14 cellular contexts compared by ENCODE assay signal in genomic region chr7:33921216-33921938, GRCh38. TPM values are rescaled to one million over a fixed set of nuclear protein-coding genes. Genes with fewer than 3 reads are reported as not detected.
DNase-seq lines count a peak whose midpoint lies in the region; ATAC-seq, FAIRE-seq and TF ChIP-seq lines count a peak whose summit lies in the region.
"Had no signal": no experiment of that assay in that cellular context is flagged by ENCODE, and none has a peak within 500 bp of the region (broad histone marks: within the 10 kb centered on the region; RNA-seq: fewer than 3 reads in every experiment).

No MANE protein-coding gene starts in this region.

- no TSS peak for BruUV-seq in HepG2 (replicated peaks; lab: Mats Ljungman, UMichigan)

- no peaks in the 10 kb centered on the region for H3K36me3 Mint-ChIP-seq in activated naive CD8-positive, alpha-beta T cell treated with anti-CD3 and anti-CD28 coated beads, Interleukin-2, amount 50 U/mL, for 24 hours (ENCODE audit: low read depth)

- H3K4me2 ChIP-seq in HepG2 (ENCODE audit: low read depth, low read length) (no peak overlapping the region), osteoblast (ENCODE audit: insufficient read depth, low read length) (peak overlapping the region; percentile 84)

- no peaks in the 10 kb centered on the region for H3K27me3 ChIP-seq in liver (ENCODE audit: control insufficient read depth in 4 of 4, insufficient read depth in 4 of 4, low read length in 3 of 4)
- peaks cover 0 to 7% of the 10 kb centered on the region in 2 experiments; a peak in 3 of 5 replicates for H3K27me3 ChIP-seq in HepG2 (ENCODE audit: control insufficient read depth in 1 of 2, insufficient read depth in 2 of 2, low read length in 2 of 2)
- no peaks in the 10 kb centered on the region for H3K27me3 ChIP-seq in osteoblast (ENCODE audit: insufficient read depth, low read length)
- H3K27me3 ChIP-seq: breast epithelium, spleen had no signal

- H3K27ac ChIP-seq in liver (ENCODE audit: low read depth in 1 of 2, low read length in 2 of 2) (peak overlapping the region; percentile 15 to 60), HepG2 (ENCODE audit: extremely low read length, insufficient read depth, low read length) (no peak overlapping the region), osteoblast (ENCODE audit: low read depth, low read length) (peak overlapping the region; percentile 77)
- H3K27ac ChIP-seq: breast epithelium, neutrophil, spleen had no signal

- POLR2A ChIA-PET in HepG2 (lab: Yijun Ruan, JAX): no interaction called here

- no peak overlapping the region for H3K4me3 ChIP-seq in liver (ENCODE audit: low read depth in 1 of 3, low read length in 3 of 3)
- no peak overlapping the region for H3K4me3 ChIP-seq in HepG2 (replicated peaks in 1 of 3; ENCODE audit: insufficient read depth in 1 of 3, low read depth in 2 of 3, low read length in 3 of 3)
- H3K4me3 ChIP-seq in osteoblast (ENCODE audit: insufficient read depth, low read length): peak overlapping the region; percentile 50
- H3K4me3 ChIP-seq: breast epithelium, spleen had no signal

- H2AFZ ChIP-seq in HepG2 (ENCODE audit: low read length) (no peak overlapping the region), osteoblast (ENCODE audit: low read length) (peak overlapping the region; percentile 39)

- in situ Hi-C loops in HepG2 (cut with HindIII; ENCODE audit: extremely low pct_ligation_motif_present, low pct_unique_long_range_greater_than_20kb): no loop called here

- TF ChIP-seq RAD21 in liver (IDR thresholded peaks at IDR 0.05): no peak
- TF ChIP-seq RAD21 in HepG2 (CRISPR knock-in tag; IDR thresholded peaks at IDR 0.05): no peak

- H4K20me1 ChIP-seq in HepG2 (ENCODE audit: insufficient read depth, low read length): no peaks in the 10 kb centered on the region
- H4K20me1 ChIP-seq in osteoblast (ENCODE audit: insufficient read depth, low read length): no peaks in the 10 kb centered on the region

- no peak for TF ChIP-seq CTCF in liver (IDR thresholded peaks at IDR 0.05; ENCODE audit: low read depth, low read length, missing input control)
- no peak for TF ChIP-seq CTCF in HepG2 (CRISPR knock-in tag; IDR thresholded peaks at IDR 0.05)
- no peak for TF ChIP-seq CTCF in osteoblast (IDR thresholded peaks at IDR 0.05; ENCODE audit: extremely low read depth, low read depth, low read length)

- no peak for FAIRE-seq in HepG2 (lab: Jason Lieb, UNC)
- FAIRE-seq: endometrium had no signal

- intact Hi-C loops in HepG2 (cut with micrococcal nuclease; ENCODE audit: unreplicated experiment): no loop called here

- H3K4me1 ChIP-seq in liver (ENCODE audit: control insufficient read depth in 4 of 4, insufficient read depth in 4 of 4, low read length in 3 of 4) (no peaks in the 10 kb centered on the region), HepG2 (ENCODE audit: insufficient read depth, low read length) (no peaks in the 10 kb centered on the region), osteoblast (ENCODE audit: insufficient read depth, low read length) (peaks cover 28% of the 10 kb centered on the region)
- H3K4me1 ChIP-seq: breast epithelium, spleen had no signal

- H3K27me3 Mint-ChIP-seq in activated naive CD8-positive, alpha-beta T cell treated with anti-CD3 and anti-CD28 coated beads, Interleukin-2, amount 50 U/mL, for 24 hours: peaks cover 12% of the 10 kb centered on the region

- H3K9ac ChIP-seq in liver (ENCODE audit: low read depth in 1 of 2, low read length in 2 of 2): no peak overlapping the region
- H3K9ac ChIP-seq in HepG2 (ENCODE audit: insufficient read depth, low read depth, low read length): no peak overlapping the region

- CTCF ChIA-PET in HepG2 (lab: Yijun Ruan, JAX; ENCODE audit: low intra/inter-chr PET ratio, low total read pairs): no interaction called here

- ATAC-seq in HepG2: no peak
- no peak for ATAC-seq in activated naive CD8-positive, alpha-beta T cell treated with anti-CD3 and anti-CD28 coated beads, Interleukin-2, amount 50 U/mL, for 24 hours

- TF ChIP-seq EP300 in HepG2 (IDR thresholded peaks at IDR 0.05; ENCODE audit: low read depth in 2 of 2, low read length in 2 of 2): no peak
- no peak for TF ChIP-seq EP300 in HepG2 (CRISPR knock-in tag; IDR thresholded peaks at IDR 0.05; ENCODE audit: borderline replicate concordance)

- no peak overlapping the region for H3K27ac Mint-ChIP-seq in activated naive CD8-positive, alpha-beta T cell treated with anti-CD3 and anti-CD28 coated beads, Interleukin-2, amount 50 U/mL, for 24 hours

- H3K79me2 ChIP-seq in HepG2 (ENCODE audit: insufficient read depth, low read length): no peaks in the 10 kb centered on the region
- peaks cover 17% of the 10 kb centered on the region for H3K79me2 ChIP-seq in osteoblast (ENCODE audit: insufficient read depth, low read length)

- no peaks in the 10 kb centered on the region for H3K9me3 Mint-ChIP-seq in activated naive CD8-positive, alpha-beta T cell treated with anti-CD3 and anti-CD28 coated beads, Interleukin-2, amount 50 U/mL, for 24 hours

- no peak overlapping the region for H3K4me3 Mint-ChIP-seq in activated naive CD8-positive, alpha-beta T cell treated with anti-CD3 and anti-CD28 coated beads, Interleukin-2, amount 50 U/mL, for 24 hours

- H3K36me3 ChIP-seq in liver (ENCODE audit: control insufficient read depth in 4 of 4, insufficient read depth in 3 of 4, low read depth in 1 of 4, low read length in 3 of 4) (no peaks in the 10 kb centered on the region), HepG2 (replicated peaks in 1 of 2; ENCODE audit: control insufficient read depth in 1 of 2, insufficient read depth in 2 of 2, low read length in 2 of 2) (no peaks in the 10 kb centered on the region; a peak in 1 of 5 replicates), osteoblast (ENCODE audit: insufficient read depth, low read length) (peaks cover 23% of the 10 kb centered on the region)
- H3K36me3 ChIP-seq: breast epithelium, neutrophil, spleen had no signal

- 80% methylated on average over 17 of the region's 17 CpGs for WGBS in liver
- WGBS in HepG2 (ENCODE audit: low lambda C conversion rate): 23% methylated on average over 13 of the region's 17 CpGs

- H3K9me3 ChIP-seq in liver (ENCODE audit: control insufficient read depth in 4 of 4, low read length in 3 of 4) (no peaks in the 10 kb centered on the region), HepG2 (ENCODE audit: low read length) (no peaks in the 10 kb centered on the region), osteoblast (ENCODE audit: low read depth, low read length) (no peaks in the 10 kb centered on the region)
- H3K9me3 ChIP-seq: breast epithelium, neutrophil, spleen had no signal

- no peaks in the 10 kb centered on the region for H3K4me1 Mint-ChIP-seq in activated naive CD8-positive, alpha-beta T cell treated with anti-CD3 and anti-CD28 coated beads, Interleukin-2, amount 50 U/mL, for 24 hours

- DNase-seq in HepG2 (ENCODE audit: low spot score) (no peak), fibroblast of peridontal ligament (ENCODE audit: extremely low read depth) (peak; percentile 95), osteoblast (ENCODE audit: insufficient read length, low spot score, missing footprints) (peak; percentile 95), DMS 273 treated with DMSO at 0.1 percent for 48 hours (lab: John Stamatoyannopoulos, UW) (no peak), iPS-NIHi7 (ENCODE audit: extremely low spot score) (no peak), SKM-1 treated with dmso at 0.1 percent for 144 hours (lab: John Stamatoyannopoulos, UW; ENCODE audit: unreplicated experiment) (no peak)
- no peak for DNase-seq in activated naive CD8-positive, alpha-beta T cell treated with anti-CD3 and anti-CD28 coated beads, Interleukin-2, amount 50 U/mL, for 24 hours
- DNase-seq: activated gamma-delta T cell, NCI-H774, spleen had no signal

- TF ChIP-seq POLR2A in HepG2 (IDR thresholded peaks at IDR 0.05; ENCODE audit: insufficient read depth in 1 of 2, low read depth in 2 of 2, low read length in 2 of 2): no peak

TF ChIP-seq in HepG2, 621 proteins besides CTCF, POLR2A, EP300 and RAD21 (continues in another document):
- no peak for TF ChIP-seq DDIT3 (CRISPR knock-in tag; IDR thresholded peaks at IDR 0.05)

RNA-seq across cellular contexts. Expression of gene BMPER, which starts 16.0 kb away (rescaled TPM):
- total RNA-seq in liver (1 to 10 TPM; 6.2 to 8.5 TPM), HepG2 (2016; rRNA removed; fragmentation: Illumina TruSeq; extraction: Trizol) (not detected in 2 replicates), osteoblast (9.7 and 11.2 TPM in 2 replicates)
- polyA plus RNA-seq in liver (1 to 10 TPM; 4.0 to 6.3 TPM), HepG2 (2011; rRNA removed) (not detected in 2 replicates)
- total RNA-seq in HepG2 (2016; cell fraction: cytosol; rRNA removed; fragmentation: Illumina TruSeq; extraction: Trizol; ENCODE audit: low read depth): not detected in 2 replicates
- total RNA-seq in HepG2 (2016; cell fraction: insoluble cytoplasmic fraction; rRNA removed; fragmentation: Illumina TruSeq; extraction: Trizol): not detected in 2 replicates
- total RNA-seq in HepG2 (2016; cell fraction: membrane; rRNA removed; fragmentation: Illumina TruSeq; extraction: Trizol): not detected in 2 replicates
- total RNA-seq in HepG2 (2016; cell fraction: nucleus; rRNA removed; fragmentation: Illumina TruSeq; extraction: Trizol): not detected in 2 replicates
- polyA plus RNA-seq in HepG2 (2011; cell fraction: cytosol; rRNA removed): 0.01 TPM in 1 of 2 replicates, not detected in the other
- polyA plus RNA-seq in HepG2 (2011; cell fraction: nucleus; rRNA removed): 0.24 and 0.45 TPM in 2 replicates
- polyA plus RNA-seq in HepG2 (2012): 0.07 and 0.12 TPM in 2 replicates
- polyA plus RNA-seq in HepG2 (2016; cell fraction: cytosol; fragmentation: Illumina TruSeq; extraction: Trizol; ENCODE audit: low read depth): not detected in 2 replicates
- polyA plus RNA-seq in HepG2 (2016; cell fraction: insoluble cytoplasmic fraction; fragmentation: Illumina TruSeq; extraction: Trizol; ENCODE audit: low read depth): not detected in 2 replicates
- not detected in 2 replicates for polyA plus RNA-seq in HepG2 (2016; cell fraction: membrane; fragmentation: Illumina TruSeq; extraction: Trizol; ENCODE audit: low read depth)
- not detected in 2 replicates for polyA plus RNA-seq in HepG2 (2016; cell fraction: nucleus; fragmentation: Illumina TruSeq; extraction: Trizol; ENCODE audit: insufficient read depth, low read depth)
- 0.16 TPM in 1 of 2 replicates, not detected in the other for polyA minus RNA-seq in HepG2 (2011; rRNA and poly(A)+ RNA removed; ENCODE audit: low replicate concordance)
- not detected in 2 replicates for polyA minus RNA-seq in HepG2 (2011; cell fraction: cytosol; rRNA and poly(A)+ RNA removed)
- polyA minus RNA-seq in HepG2 (2011; cell fraction: nucleus; rRNA and poly(A)+ RNA removed): 0.26 and 0.62 TPM in 2 replicates

Comparison
In these comparisons a context has a peak if more than half of its experiments do, and no peak if none do; other contexts are left out.
1. DNase-seq: peak in fibroblast of peridontal ligament (single experiment) and osteoblast (single experiment); none in HepG2 (single experiment), DMS 273 treated with DMSO at 0.1 percent for 48 hours (single experiment), iPS-NIHi7 (single experiment), SKM-1 treated with dmso at 0.1 percent for 144 hours (single experiment) and activated naive CD8-positive, alpha-beta T cell treated with anti-CD3 and anti-CD28 coated beads, Interleukin-2, amount 50 U/mL, for 24 hours (single experiment).